In the genomic region with DNA sequence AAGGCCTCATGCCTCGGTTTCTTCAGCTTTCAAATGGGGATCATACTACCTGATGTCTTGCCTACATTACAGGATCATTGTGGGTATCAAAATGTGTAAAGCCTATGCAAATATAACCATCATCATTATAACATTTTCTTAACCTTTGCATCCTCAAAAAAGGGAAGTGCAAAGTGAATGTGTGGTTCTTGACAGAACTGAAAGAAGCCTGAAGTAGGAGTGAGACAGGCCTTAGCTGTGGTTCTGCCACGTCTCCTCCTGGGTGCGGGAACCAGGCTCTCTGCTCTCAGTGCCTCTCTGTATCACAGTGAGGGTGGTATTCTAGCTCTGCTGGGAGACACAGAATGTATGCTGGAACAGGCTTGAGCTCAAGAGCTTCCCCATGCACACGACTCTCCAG, we compare ENCODE assay signal across 9 cellular contexts.
DNase-seq lines count a peak whose midpoint lies in the region; ATAC-seq lines count a peak whose summit lies in the region.
"Had no signal": no experiment of that assay in that cellular context is flagged by ENCODE, and none has a peak within 500 bp of the region (broad histone marks: within the 10 kb centered on the region; RNA-seq: fewer than 3 reads in every experiment).

No MANE protein-coding gene starts in this region.

- ATAC-seq in GM18519 (IDR thresholded peaks at IDR 0.05; ENCODE audit: low FRiP score, unreplicated experiment) (peak; percentile 91), GM21367 (IDR thresholded peaks at IDR 0.05; ENCODE audit: unreplicated experiment) (peak; percentile 90), HG03175 (IDR thresholded peaks at IDR 0.05; ENCODE audit: unreplicated experiment) (peak; percentile 95)

- peak; percentile 8 for DNase-seq in ecto neural progenitor cell (ENCODE audit: low spot score)
- no peak for DNase-seq in glomerular visceral epithelial cell (ENCODE audit: extremely low spot score)
- no peak for DNase-seq in globus pallidus (ENCODE audit: low spot score)
- DNase-seq in pons (ENCODE audit: low spot score), result no peak
- no peak for DNase-seq in AG08395 (ENCODE audit: low spot score)
- DNase-seq: NCI-H187 had no signal
